Comparison of ENCODE assay signal across 8 cellular contexts in the genomic region with DNA sequence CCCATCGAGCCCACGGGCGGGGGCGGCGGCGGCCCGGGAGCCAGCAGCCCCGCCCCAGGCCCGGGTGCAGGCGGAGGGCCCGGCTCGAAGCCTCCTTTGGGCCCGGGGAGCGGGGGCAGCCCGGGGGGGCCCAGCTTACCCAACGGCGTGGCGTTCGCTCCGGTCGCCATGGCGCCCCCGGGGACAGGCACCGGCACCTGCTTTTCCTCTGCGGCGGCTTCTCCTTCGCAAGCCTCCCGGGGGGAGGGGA. TPM values are rescaled to one million over a fixed set of nuclear protein-coding genes. Genes with fewer than 3 reads are reported as not detected.
DNase-seq lines count a peak whose midpoint lies in the region; TF ChIP-seq lines count a peak whose summit lies in the region.

No MANE protein-coding gene starts in this region.

- no peak for DNase-seq in GM23248
- no peak for DNase-seq in substantia nigra (lab: John Stamatoyannopoulos, UW)
- no peak for DNase-seq in Kasumi-1 (lab: John Stamatoyannopoulos, UW)
- DNase-seq in foreskin melanocyte: no peak
- no peak for DNase-seq in medulla oblongata (ENCODE audit: extremely low spot score)

- peaks cover 33% of the 10 kb centered on the region for H3K36me3 ChIP-seq in GM23248 (ENCODE audit: low read depth)

- H3F3A ChIP-seq in GM23248 (ENCODE audit: insufficient read depth): peaks cover 41% of the 10 kb centered on the region

- H3K79me2 ChIP-seq in GM23248 (ENCODE audit: insufficient read depth): peaks cover 44% of the 10 kb centered on the region

- 0% methylated on average over 3 to 9 of the region's 28 CpGs for WGBS in GM23248 (ENCODE audit: low coverage in 1 of 2, low lambda C conversion rate in 2 of 2, missing lambda C conversion rate in 2 of 2), 2 experiments

- peaks cover 18% of the 10 kb centered on the region for H3K4me1 ChIP-seq in GM23248 (ENCODE audit: insufficient read depth)

- no peaks in the 10 kb centered on the region for H3K9me3 ChIP-seq in GM23248 (ENCODE audit: low read depth)

- peak overlapping the region; percentile 57 for H3K4me2 ChIP-seq in GM23248 (ENCODE audit: unreplicated experiment)

- H4K20me1 ChIP-seq in GM23248 (ENCODE audit: insufficient read depth): peaks cover 34% of the 10 kb centered on the region; the same call in 1 of the 2 replicates

- H3K4me3 ChIP-seq in GM23248 (peak overlapping the region; percentile 94), WI38 (ENCODE audit: low read depth, low read length) (peak overlapping the region; percentile 64), iPS-11a (ENCODE audit: low read depth, low read length) (peak overlapping the region; percentile 95)

- H3K27ac ChIP-seq in 22Rv1 (peak overlapping the region; percentile 99), GM23248 (peak overlapping the region; percentile 97), substantia nigra (ENCODE audit: low read depth, low read length, poor library complexity, severe bottlenecking) (peak overlapping the region; percentile 96)

- in situ Hi-C loops in GM23248 (cut with MboI): no loop called here

- no peak for TF ChIP-seq CTCF in 22Rv1 (IDR thresholded peaks at IDR 0.05)
- no peak for TF ChIP-seq CTCF in WI38 (IDR thresholded peaks at IDR 0.05; ENCODE audit: low read depth, low read length)

- no peak overlapping the region for H2AFZ ChIP-seq in GM23248

- no peaks in the 10 kb centered on the region for H3K27me3 ChIP-seq in GM23248 (replicated peaks; ENCODE audit: insufficient read depth)

- no peaks in the 10 kb centered on the region for H3K9me2 ChIP-seq in GM23248 (ENCODE audit: insufficient read depth)

- peak overlapping the region; percentile 99 for H3K9ac ChIP-seq in GM23248

RNA-seq across cellular contexts. Expression of gene SF1, which starts 0.2 kb away (rescaled TPM):
- total RNA-seq in GM23248 (2014; rRNA removed; shearing (Covaris generic)): 81.6 and 106 TPM in 2 replicates
- 59.7 and 62.2 TPM in 2 replicates for polyA plus RNA-seq in GM23248 (2016; fragmentation: Nextera tagmentation; extraction: Ambion mirVana)

RNA-seq across cellular contexts. Expression of gene PYGM, which starts 18.4 kb away (rescaled TPM):
- total RNA-seq in GM23248 (2014; rRNA removed; shearing (Covaris generic)): not detected in 2 replicates
- not detected in 2 replicates for polyA plus RNA-seq in GM23248 (2016; fragmentation: Nextera tagmentation; extraction: Ambion mirVana)

RNA-seq across cellular contexts. Expression of gene MAP4K2, which starts 24.9 kb away (rescaled TPM):
- 18.2 and 19.7 TPM in 2 replicates for total RNA-seq in GM23248 (2014; rRNA removed; shearing (Covaris generic))
- polyA plus RNA-seq in GM23248 (2016; fragmentation: Nextera tagmentation; extraction: Ambion mirVana): 4.2 and 6.2 TPM in 2 replicates

RNA-seq across cellular contexts. Expression of gene MEN1, which starts 32.2 kb away (rescaled TPM):
- total RNA-seq in GM23248 (2014; rRNA removed; shearing (Covaris generic)): 13.2 and 15.8 TPM in 2 replicates
- 24.6 and 26.1 TPM in 2 replicates for polyA plus RNA-seq in GM23248 (2016; fragmentation: Nextera tagmentation; extraction: Ambion mirVana)

RNA-seq across cellular contexts. Expression of gene RASGRP2, which starts 34.2 kb away (rescaled TPM):
- not detected in 2 replicates for total RNA-seq in GM23248 (2014; rRNA removed; shearing (Covaris generic))
- polyA plus RNA-seq in GM23248 (2016; fragmentation: Nextera tagmentation; extraction: Ambion mirVana): 0.61 and 0.68 TPM in 2 replicates
